1 cellular context compared by ENCODE assay signal in the genomic region with DNA sequence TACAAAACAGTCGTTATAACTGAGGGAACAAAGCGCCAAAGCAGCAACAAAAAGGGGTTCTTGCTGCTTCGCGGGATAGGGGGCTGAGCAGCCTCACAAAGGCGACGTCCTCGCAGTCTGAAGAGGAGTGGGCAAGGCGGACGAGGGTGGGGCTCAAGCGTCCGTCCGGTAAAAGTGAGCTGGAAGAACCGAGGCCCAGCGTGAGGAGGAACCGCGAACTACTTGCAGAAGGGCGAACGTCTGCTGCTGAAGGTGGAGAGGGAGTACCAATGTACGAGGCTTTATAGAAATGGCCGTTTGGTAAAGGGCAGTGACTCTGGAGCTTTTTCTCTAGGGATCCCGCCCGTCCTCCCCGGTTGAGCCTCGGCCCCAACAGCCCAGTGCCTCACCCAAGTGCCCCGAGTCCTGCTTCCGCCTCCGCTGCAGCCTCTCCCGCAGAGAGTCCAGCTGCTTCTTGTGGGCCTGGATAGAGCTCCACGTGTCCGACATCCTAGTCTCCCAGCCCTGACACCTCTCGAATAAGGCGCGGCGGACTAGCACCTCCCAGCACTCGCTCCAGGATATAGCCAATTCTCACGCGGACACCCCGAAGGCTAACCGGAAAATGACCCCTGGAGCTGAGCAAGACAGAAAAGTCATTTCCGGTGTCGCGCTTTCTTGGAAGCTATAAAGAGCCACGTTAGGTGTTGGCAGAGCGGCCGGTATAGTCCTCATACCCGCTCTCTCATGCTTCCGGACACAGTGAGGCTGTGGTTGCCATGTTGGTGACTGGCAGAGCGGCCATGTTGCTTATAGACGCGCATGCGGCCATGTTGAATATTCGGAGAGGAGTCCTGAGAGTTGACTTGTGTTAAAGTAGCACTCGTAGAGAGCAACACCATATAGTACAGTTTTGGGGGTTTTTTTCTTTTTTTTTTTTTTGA.
A peak's percentile ranks its signal among the peaks of the same experiment; 100 is the strongest.
TF ChIP-seq lines count a peak whose summit lies in the region.

Gene METTL3, minus strand, starts transcription at position 606 of the 923 bp plus-strand sequence. Its CDS starts 117 bp downstream, at position 489.

TF ChIP-seq in GM12878, 131 proteins besides CTCF, POLR2A, EP300 and RAD21 (continued from another document):
- peak; percentile 16 for TF ChIP-seq PBX3 (IDR thresholded peaks at IDR 0.05; ENCODE audit: insufficient replicate concordance, low read depth, low read length)
- TF ChIP-seq CREM (IDR thresholded peaks at IDR 0.05; ENCODE audit: low read depth) = peak; percentile 96
- TF ChIP-seq YY1 (IDR thresholded peaks at IDR 0.05; ENCODE audit: low read depth, low read length) = peak; percentile 100
- TF ChIP-seq HDGF (IDR thresholded peaks at IDR 0.05) = no peak
- TF ChIP-seq CHD1 (IDR thresholded peaks at IDR 0.05; ENCODE audit: low read depth, low read length) = no peak
- TF ChIP-seq ZNF592 (IDR thresholded peaks at IDR 0.05) = no peak
- TF ChIP-seq HCFC1 (IDR thresholded peaks at IDR 0.05; ENCODE audit: low read length) = peak; percentile 95
- TF ChIP-seq CREB1 (IDR thresholded peaks at IDR 0.05; ENCODE audit: low read depth) = peak; percentile 94
- peak; percentile 58; the same call in 1 of the 2 replicates for TF ChIP-seq PKNOX1 (IDR thresholded peaks at IDR 0.05)
- 0 out of 4 replicates have a peak, but pooled peaks of 1 of the 2 experiments have one; percentile 56 for TF ChIP-seq SRF (IDR thresholded peaks at IDR 0.05; ENCODE audit: low read depth in 2 of 2, low read length in 2 of 2)
- TF ChIP-seq, protein P1, sequence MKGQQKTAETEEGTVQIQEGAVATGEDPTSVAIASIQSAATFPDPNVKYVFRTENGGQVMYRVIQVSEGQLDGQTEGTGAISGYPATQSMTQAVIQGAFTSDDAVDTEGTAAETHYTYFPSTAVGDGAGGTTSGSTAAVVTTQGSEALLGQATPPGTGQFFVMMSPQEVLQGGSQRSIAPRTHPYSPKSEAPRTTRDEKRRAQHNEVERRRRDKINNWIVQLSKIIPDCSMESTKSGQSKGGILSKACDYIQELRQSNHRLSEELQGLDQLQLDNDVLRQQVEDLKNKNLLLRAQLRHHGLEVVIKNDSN (IDR thresholded peaks at IDR 0.05; ENCODE audit: borderline replicate concordance, extremely low read length, insufficient read depth, low read depth, low read length) = no peak
- TF ChIP-seq NR2F1 (conservative IDR thresholded peaks at IDR 0.05) = peak; percentile 71
- TF ChIP-seq MYB (IDR thresholded peaks at IDR 0.05; ENCODE audit: borderline replicate concordance, low read depth, low read length) = no peak; the same call in 1 of the 2 replicates
- TF ChIP-seq, protein P2, sequence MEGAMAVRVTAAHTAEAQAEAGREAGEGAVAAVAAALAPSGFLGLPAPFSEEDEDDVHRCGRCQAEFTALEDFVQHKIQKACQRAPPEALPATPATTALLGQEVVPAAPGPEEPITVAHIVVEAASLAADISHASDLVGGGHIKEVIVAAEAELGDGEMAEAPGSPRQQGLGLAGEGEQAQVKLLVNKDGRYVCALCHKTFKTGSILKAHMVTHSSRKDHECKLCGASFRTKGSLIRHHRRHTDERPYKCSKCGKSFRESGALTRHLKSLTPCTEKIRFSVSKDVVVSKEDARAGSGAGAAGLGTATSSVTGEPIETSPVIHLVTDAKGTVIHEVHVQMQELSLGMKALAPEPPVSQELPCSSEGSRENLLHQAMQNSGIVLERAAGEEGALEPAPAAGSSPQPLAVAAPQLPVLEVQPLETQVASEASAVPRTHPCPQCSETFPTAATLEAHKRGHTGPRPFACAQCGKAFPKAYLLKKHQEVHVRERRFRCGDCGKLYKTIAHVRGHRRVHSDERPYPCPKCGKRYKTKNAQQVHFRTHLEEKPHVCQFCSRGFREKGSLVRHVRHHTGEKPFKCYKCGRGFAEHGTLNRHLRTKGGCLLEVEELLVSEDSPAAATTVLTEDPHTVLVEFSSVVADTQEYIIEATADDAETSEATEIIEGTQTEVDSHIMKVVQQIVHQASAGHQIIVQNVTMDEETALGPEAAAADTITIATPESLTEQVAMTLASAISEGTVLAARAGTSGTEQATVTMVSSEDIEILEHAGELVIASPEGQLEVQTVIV (IDR thresholded peaks at IDR 0.05; ENCODE audit: borderline replicate concordance, partially characterized antibody) = peak; percentile 98
- peak; percentile 76 for TF ChIP-seq E2F4 (IDR thresholded peaks at IDR 0.05; ENCODE audit: low read depth, low read length)
- TF ChIP-seq SPI1 (IDR thresholded peaks at IDR 0.05; ENCODE audit: borderline replicate concordance, insufficient read depth, low read depth, low read length) = no peak
- TF ChIP-seq ZBTB11 (CRISPR knock-in tag; IDR thresholded peaks at IDR 0.05) = peak; percentile 35; the same call in 1 of the 2 replicates
- no peak for TF ChIP-seq ZNF217 (IDR thresholded peaks at IDR 0.05)
- no peak for TF ChIP-seq STAT3 (IDR thresholded peaks at IDR 0.05; ENCODE audit: low read depth, low read length)
- peak; percentile 44; the same call in 1 of the 2 replicates for TF ChIP-seq CHD2 (IDR thresholded peaks at IDR 0.05; ENCODE audit: borderline replicate concordance, low read depth, low read length)
- peak; percentile 9 for TF ChIP-seq MEF2B (IDR thresholded peaks at IDR 0.05; ENCODE audit: partially characterized antibody, poor library complexity, severe bottlenecking)
- TF ChIP-seq RCOR1 (conservative IDR thresholded peaks at IDR 0.05; ENCODE audit: low read depth, low read length) = peak; percentile 97
